1 cellular context compared by ENCODE assay signal in genomic region chr6:2716926-2717700, GRCh38.
TF ChIP-seq lines count a peak whose summit lies in the region.

No MANE protein-coding gene starts in this region.

TF ChIP-seq in K562, 482 proteins besides CTCF, POLR2A, EP300 and RAD21:
- TF ChIP-seq L3MBTL2 (IDR thresholded peaks at IDR 0.05) (0 out of 2 replicates have a peak, but pooled peaks have one; percentile 14), BHLHE40 (IDR thresholded peaks at IDR 0.05; ENCODE audit: low read length) (no peak)
